ENCODE assay signal across 14 cellular contexts in genomic region chr5:172856336-172856735, GRCh38. TPM values are rescaled to one million over a fixed set of nuclear protein-coding genes. Genes with fewer than 3 reads are reported as not detected.
DNase-seq lines count a peak whose midpoint lies in the region; ATAC-seq and TF ChIP-seq lines count a peak whose summit lies in the region.
"Had no signal": no experiment of that assay in that cellular context is flagged by ENCODE, and none has a peak within 500 bp of the region (broad histone marks: within the 10 kb centered on the region; RNA-seq: fewer than 3 reads in every experiment).

No MANE protein-coding gene starts in this region.

- TF ChIP-seq CTCF in liver (IDR thresholded peaks at IDR 0.05; ENCODE audit: low read depth, low read length, missing input control): no peak

- no peak overlapping the region for H3K4me3 Mint-ChIP-seq in CD4-positive, CD25-positive, alpha-beta regulatory T cell
- H3K4me3 Mint-ChIP-seq: activated naive CD8-positive, alpha-beta T cell treated with anti-CD3 and anti-CD28 coated beads for 36 hours had no signal

- H3K27me3 ChIP-seq in CD4-positive, CD25-positive, alpha-beta regulatory T cell (ENCODE audit: control insufficient read depth, insufficient read depth, low read length): no peaks in the 10 kb centered on the region
- no peaks in the 10 kb centered on the region for H3K27me3 ChIP-seq in adipocyte (replicated peaks; ENCODE audit: control insufficient read depth, insufficient read depth, low read length)
- no peaks in the 10 kb centered on the region for H3K27me3 ChIP-seq in liver (ENCODE audit: control insufficient read depth in 4 of 4, insufficient read depth in 4 of 4, low read length in 3 of 4)
- H3K27me3 ChIP-seq in skeletal muscle tissue (ENCODE audit: control insufficient read depth in 3 of 3, insufficient read depth in 3 of 3, low read length in 3 of 3): no peaks in the 10 kb centered on the region
- H3K27me3 ChIP-seq: BE2C had no signal

- peaks cover 19% of the 10 kb centered on the region for H3K36me3 Mint-ChIP-seq in CD4-positive, CD25-positive, alpha-beta regulatory T cell

- H3K27ac ChIP-seq in CD4-positive, CD25-positive, alpha-beta regulatory T cell (ENCODE audit: insufficient read depth, low read length, poor library complexity, severe bottlenecking): no peak overlapping the region
- H3K27ac ChIP-seq in liver (ENCODE audit: low read depth in 1 of 2, low read length in 2 of 2) (peak overlapping the region; percentile 92 to 96), skeletal muscle tissue (ENCODE audit: low read depth, low read length) (peak overlapping the region; percentile 60)

- no peaks in the 10 kb centered on the region for H3K27me3 Mint-ChIP-seq in CD4-positive, CD25-positive, alpha-beta regulatory T cell
- H3K27me3 Mint-ChIP-seq: activated naive CD8-positive, alpha-beta T cell treated with anti-CD3 and anti-CD28 coated beads for 36 hours had no signal

- no peaks in the 10 kb centered on the region for H3K9me3 ChIP-seq in CD4-positive, CD25-positive, alpha-beta regulatory T cell (ENCODE audit: control insufficient read depth in 2 of 2, low read length in 2 of 2)
- H3K9me3 ChIP-seq in adipocyte (ENCODE audit: control insufficient read depth, low read length) (no peaks in the 10 kb centered on the region), liver (ENCODE audit: control insufficient read depth in 4 of 4, low read length in 3 of 4) (no peaks in the 10 kb centered on the region), skeletal muscle tissue (ENCODE audit: control insufficient read depth in 3 of 3, low read length in 3 of 3) (no peaks in the 10 kb centered on the region)
- H3K9me3 ChIP-seq: BE2C had no signal

- no peak overlapping the region for H3K4me3 ChIP-seq in CD4-positive, CD25-positive, alpha-beta regulatory T cell (ENCODE audit: low read depth, low read length)
- H3K4me3 ChIP-seq in adipocyte (ENCODE audit: low read length) (no peak overlapping the region), liver (ENCODE audit: low read depth in 1 of 3, low read length in 3 of 3) (no peak overlapping the region), skeletal muscle tissue (ENCODE audit: low read length in 3 of 3) (peak overlapping the region in 1 of 3 donors; percentile 6)

- peak overlapping the region in 2 of 3 donors; percentile 32 to 47 for H3K27ac Mint-ChIP-seq in CD4-positive, CD25-positive, alpha-beta regulatory T cell
- H3K27ac Mint-ChIP-seq: activated naive CD8-positive, alpha-beta T cell treated with anti-CD3 and anti-CD28 coated beads for 36 hours had no signal

- no peak for DNase-seq in CD4-positive, CD25-positive, alpha-beta regulatory T cell
- DNase-seq in adipocyte (ENCODE audit: low read depth): no peak
- no peak for DNase-seq in nucleus accumbens (lab: John Stamatoyannopoulos, UW)
- no peak for DNase-seq in HuH-7.5 (ENCODE audit: low spot score)
- DNase-seq: activated naive CD8-positive, alpha-beta T cell treated with anti-CD3 and anti-CD28 coated beads for 36 hours; GF-D8; mesendoderm; NCI-H1092; NCI-H446 had no signal

- no peaks in the 10 kb centered on the region for H3K36me3 ChIP-seq in CD4-positive, CD25-positive, alpha-beta regulatory T cell (ENCODE audit: control insufficient read depth, insufficient read depth, low read length)
- no peaks in the 10 kb centered on the region for H3K36me3 ChIP-seq in adipocyte (ENCODE audit: control insufficient read depth, insufficient read depth, low read length, severe bottlenecking)
- H3K36me3 ChIP-seq in liver (ENCODE audit: control insufficient read depth in 4 of 4, insufficient read depth in 3 of 4, low read depth in 1 of 4, low read length in 3 of 4): no peaks in the 10 kb centered on the region
- peaks cover 0 to 3% (median 2%) of the 10 kb centered on the region in 3 donors for H3K36me3 ChIP-seq in skeletal muscle tissue (ENCODE audit: control insufficient read depth in 3 of 3, insufficient read depth in 3 of 3, low read length in 3 of 3)

- no peak for TF ChIP-seq RAD21 in liver (IDR thresholded peaks at IDR 0.05)

- WGBS in liver: 98% methylated on average over 4 of the region's 4 CpGs

- peaks cover 5 to 61% (median 24%) of the 10 kb centered on the region in 4 donors for H3K4me1 Mint-ChIP-seq in CD4-positive, CD25-positive, alpha-beta regulatory T cell

- H3K9ac ChIP-seq in adipocyte (ENCODE audit: low read length): peak overlapping the region; percentile 86
- no peak overlapping the region for H3K9ac ChIP-seq in liver (ENCODE audit: low read depth in 1 of 2, low read length in 2 of 2)
- peak overlapping the region in 2 of 3 donors; percentile 28 to 66 for H3K9ac ChIP-seq in skeletal muscle tissue (ENCODE audit: low read depth in 1 of 3, low read length in 3 of 3)

- no peaks in the 10 kb centered on the region for H3K9me3 Mint-ChIP-seq in CD4-positive, CD25-positive, alpha-beta regulatory T cell
- H3K9me3 Mint-ChIP-seq: activated naive CD8-positive, alpha-beta T cell treated with anti-CD3 and anti-CD28 coated beads for 36 hours had no signal

- H3K4me1 ChIP-seq in CD4-positive, CD25-positive, alpha-beta regulatory T cell (ENCODE audit: control insufficient read depth, insufficient read depth, low read length, poor library complexity, severe bottlenecking): no peaks in the 10 kb centered on the region
- H3K4me1 ChIP-seq in adipocyte (ENCODE audit: control insufficient read depth, insufficient read depth, low read length): peaks cover 77% of the 10 kb centered on the region
- peaks cover 34 to 93% (median 55%) of the 10 kb centered on the region in 4 donors for H3K4me1 ChIP-seq in liver (ENCODE audit: control insufficient read depth in 4 of 4, insufficient read depth in 4 of 4, low read length in 3 of 4)
- peaks cover 68 to 93% (median 91%) of the 10 kb centered on the region in 3 donors for H3K4me1 ChIP-seq in skeletal muscle tissue (ENCODE audit: control insufficient read depth in 3 of 3, insufficient read depth in 3 of 3, low read length in 3 of 3)

- ATAC-seq in CD4-positive, CD25-positive, alpha-beta regulatory T cell (ENCODE audit: low read depth in 2 of 2): no peak
- ATAC-seq in GM19023 (IDR thresholded peaks at IDR 0.05; ENCODE audit: unreplicated experiment): no peak
- no peak for ATAC-seq in GM21619 (IDR thresholded peaks at IDR 0.05; ENCODE audit: unreplicated experiment)

TF ChIP-seq in liver, 16 proteins besides CTCF, POLR2A, EP300 and RAD21:
- no peak for TF ChIP-seq NR2F2 (IDR thresholded peaks at IDR 0.05)

RNA-seq across cellular contexts. Expression of gene ERGIC1, which starts 22.3 kb away (rescaled TPM):
- 58.4 TPM for total RNA-seq in CD4-positive, CD25-positive, alpha-beta regulatory T cell
- polyA plus RNA-seq in CD4-positive, CD25-positive, alpha-beta regulatory T cell: 10 to 100 TPM; 15.7 to 20.2 (median 18.4) TPM
- total RNA-seq in liver (100 to 1,000 TPM in 1 of 2 donors, 10 to 100 TPM in 1; 45.4 to 149 TPM), skeletal muscle tissue (46.4 TPM)
- 100 to 1,000 TPM in 1 of 2 donors, 10 to 100 TPM in 1; 53.1 to 155 TPM for polyA plus RNA-seq in liver

Comparison
In these comparisons a context has a peak if more than half of its experiments do, and no peak if none do; other contexts are left out.
1. H3K9ac ChIP-seq: peak in adipocyte (single experiment) and skeletal muscle tissue (2 of 3); none in liver (0 of 2).